ENCODE assay signal across 2 cellular contexts in genomic region chr5:149711338-149711737, GRCh38.
TF ChIP-seq lines count a peak whose summit lies in the region.

No MANE protein-coding gene starts in this region.

TF ChIP-seq in K562, 482 proteins besides CTCF, POLR2A, EP300 and RAD21 (continued from another document):
- TF ChIP-seq ZNF384 (IDR thresholded peaks at IDR 0.05; ENCODE audit: low read depth, low read length) = no peak
- no peak for TF ChIP-seq SRSF7 (optimal IDR thresholded peaks at IDR 0.05; ENCODE audit: low read depth, low read length)
- no peak for TF ChIP-seq ZNF586 (CRISPR knock-in tag; conservative IDR thresholded peaks at IDR 0.05)
- TF ChIP-seq ZFP36 (IDR thresholded peaks at IDR 0.05; ENCODE audit: low read depth, low read length, partially characterized antibody) = no peak
- TF ChIP-seq ZNF77 (CRISPR knock-in tag; IDR thresholded peaks at IDR 0.05) = no peak
- TF ChIP-seq NFIC (IDR thresholded peaks at IDR 0.05) = no peak
- no peak for TF ChIP-seq ATF4 (CRISPR knock-in tag; IDR thresholded peaks at IDR 0.05)
- no peak for TF ChIP-seq ZNF830 (CRISPR knock-in tag; IDR thresholded peaks at IDR 0.05)
- TF ChIP-seq CHAMP1 (IDR thresholded peaks at IDR 0.05) = no peak
- no peak for TF ChIP-seq UBTF (IDR thresholded peaks at IDR 0.05; ENCODE audit: borderline replicate concordance in 1 of 2, low read depth in 2 of 2, low read length in 2 of 2)
- TF ChIP-seq HNRNPH1 (optimal IDR thresholded peaks at IDR 0.05; ENCODE audit: low read depth, low read length) = no peak
- no peak for TF ChIP-seq HDAC2 (IDR thresholded peaks at IDR 0.05)
- TF ChIP-seq ZBED1 (IDR thresholded peaks at IDR 0.05) = no peak

TF ChIP-seq in SK-N-SH treated with all-trans-retinoic acid at 6 μM for 48 hours, 23 proteins besides CTCF, POLR2A, EP300 and RAD21 (continued from another document):
- TF ChIP-seq PATZ1 (CRISPR knock-in tag; IDR thresholded peaks at IDR 0.05; ENCODE audit: borderline replicate concordance) (no peak), ARNTL (CRISPR knock-in tag; IDR thresholded peaks at IDR 0.05; ENCODE audit: borderline replicate concordance, low read depth) (no peak), TOX (CRISPR knock-in tag; IDR thresholded peaks at IDR 0.05; ENCODE audit: borderline replicate concordance) (no peak), GLIS3 (CRISPR knock-in tag; IDR thresholded peaks at IDR 0.05) (no peak), ZC3H10 (CRISPR knock-in tag; IDR thresholded peaks at IDR 0.05) (no peak), ZFP3 (CRISPR knock-in tag; IDR thresholded peaks at IDR 0.05) (no peak), ZNF8 (CRISPR knock-in tag; IDR thresholded peaks at IDR 0.05) (no peak), TCF4 (CRISPR knock-in tag; IDR thresholded peaks at IDR 0.05; ENCODE audit: borderline replicate concordance) (no peak), TSHZ2 (CRISPR knock-in tag; IDR thresholded peaks at IDR 0.05) (no peak)
